1 cellular context compared by ENCODE assay signal in the genomic region with DNA sequence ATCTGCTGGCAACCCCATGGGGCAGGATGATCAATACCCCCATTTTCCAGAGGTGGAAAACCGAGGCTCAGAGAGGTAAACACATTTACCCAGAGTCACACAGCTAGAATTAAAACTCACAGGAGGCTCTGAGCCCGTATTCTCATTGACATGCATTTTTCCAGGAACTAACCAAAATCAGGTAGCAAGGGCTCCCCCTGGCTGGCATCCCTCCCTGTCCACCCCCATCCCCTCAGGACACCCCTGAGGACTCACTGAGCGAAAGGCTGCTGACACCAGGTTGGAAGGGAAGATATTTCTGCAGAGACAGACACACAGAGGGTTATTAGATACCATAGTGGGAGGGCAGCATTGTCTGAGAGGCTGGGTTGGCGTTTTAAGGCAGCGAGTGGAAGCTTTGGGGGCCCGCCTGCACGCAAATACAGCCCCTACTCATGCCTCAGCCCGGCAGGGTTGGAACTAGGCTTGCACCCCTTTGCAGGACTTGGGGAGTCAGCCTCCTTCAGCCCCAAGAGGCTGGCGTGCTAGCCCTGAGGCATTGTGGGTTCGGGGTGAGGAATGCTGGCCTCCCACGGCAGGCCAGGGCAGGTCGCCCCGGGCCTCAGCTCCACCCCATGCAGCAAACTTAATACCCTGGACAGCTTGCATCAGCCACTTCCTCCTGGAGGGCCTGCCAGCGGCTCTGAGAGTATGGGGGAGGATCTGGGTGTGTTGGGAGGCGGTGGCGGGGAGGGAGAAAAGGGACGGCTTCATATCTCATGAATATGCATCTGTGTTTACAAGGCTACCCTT.
A peak's percentile ranks its signal among the peaks of the same experiment; 100 is the strongest.
TF ChIP-seq lines count a peak whose summit lies in the region.

No MANE protein-coding gene starts in this region.

TF ChIP-seq in K562, 482 proteins besides CTCF, POLR2A, EP300 and RAD21 (continued from another document):
- TF ChIP-seq ZNF561 (CRISPR knock-in tag; conservative IDR thresholded peaks at IDR 0.05) (no peak), ELF4 (CRISPR knock-in tag; IDR thresholded peaks at IDR 0.05) (no peak), MTA2 (IDR thresholded peaks at IDR 0.05; ENCODE audit: low read depth) (no peak), ADNP (tag; IDR thresholded peaks at IDR 0.05) (no peak), NFIC (IDR thresholded peaks at IDR 0.05) (peak; percentile 6; the same call in 1 of the 2 replicates), PHF21A (IDR thresholded peaks at IDR 0.05; ENCODE audit: borderline replicate concordance, low read depth) (no peak), XRCC3 (IDR thresholded peaks at IDR 0.05) (no peak)
- TF ChIP-seq, protein P1, sequence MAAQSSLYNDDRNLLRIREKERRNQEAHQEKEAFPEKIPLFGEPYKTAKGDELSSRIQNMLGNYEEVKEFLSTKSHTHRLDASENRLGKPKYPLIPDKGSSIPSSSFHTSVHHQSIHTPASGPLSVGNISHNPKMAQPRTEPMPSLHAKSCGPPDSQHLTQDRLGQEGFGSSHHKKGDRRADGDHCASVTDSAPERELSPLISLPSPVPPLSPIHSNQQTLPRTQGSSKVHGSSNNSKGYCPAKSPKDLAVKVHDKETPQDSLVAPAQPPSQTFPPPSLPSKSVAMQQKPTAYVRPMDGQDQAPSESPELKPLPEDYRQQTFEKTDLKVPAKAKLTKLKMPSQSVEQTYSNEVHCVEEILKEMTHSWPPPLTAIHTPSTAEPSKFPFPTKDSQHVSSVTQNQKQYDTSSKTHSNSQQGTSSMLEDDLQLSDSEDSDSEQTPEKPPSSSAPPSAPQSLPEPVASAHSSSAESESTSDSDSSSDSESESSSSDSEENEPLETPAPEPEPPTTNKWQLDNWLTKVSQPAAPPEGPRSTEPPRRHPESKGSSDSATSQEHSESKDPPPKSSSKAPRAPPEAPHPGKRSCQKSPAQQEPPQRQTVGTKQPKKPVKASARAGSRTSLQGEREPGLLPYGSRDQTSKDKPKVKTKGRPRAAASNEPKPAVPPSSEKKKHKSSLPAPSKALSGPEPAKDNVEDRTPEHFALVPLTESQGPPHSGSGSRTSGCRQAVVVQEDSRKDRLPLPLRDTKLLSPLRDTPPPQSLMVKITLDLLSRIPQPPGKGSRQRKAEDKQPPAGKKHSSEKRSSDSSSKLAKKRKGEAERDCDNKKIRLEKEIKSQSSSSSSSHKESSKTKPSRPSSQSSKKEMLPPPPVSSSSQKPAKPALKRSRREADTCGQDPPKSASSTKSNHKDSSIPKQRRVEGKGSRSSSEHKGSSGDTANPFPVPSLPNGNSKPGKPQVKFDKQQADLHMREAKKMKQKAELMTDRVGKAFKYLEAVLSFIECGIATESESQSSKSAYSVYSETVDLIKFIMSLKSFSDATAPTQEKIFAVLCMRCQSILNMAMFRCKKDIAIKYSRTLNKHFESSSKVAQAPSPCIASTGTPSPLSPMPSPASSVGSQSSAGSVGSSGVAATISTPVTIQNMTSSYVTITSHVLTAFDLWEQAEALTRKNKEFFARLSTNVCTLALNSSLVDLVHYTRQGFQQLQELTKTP (IDR thresholded peaks at IDR 0.05; ENCODE audit: low read depth in 1 of 2, partially characterized antibody in 2 of 2), result peak; percentile 43 to 70
